ENCODE assay signal across 13 cellular contexts in genomic region chr11:45919806-45920530, GRCh38. TPM values are rescaled to one million over a fixed set of nuclear protein-coding genes. Genes with fewer than 3 reads are reported as not detected.
A peak's percentile ranks its signal among the peaks of the same experiment; 100 is the strongest.
DNase-seq lines count a peak whose midpoint lies in the region; ATAC-seq and TF ChIP-seq lines count a peak whose summit lies in the region.
"Had no signal": no experiment of that assay in that cellular context is flagged by ENCODE, and none has a peak within 500 bp of the region (broad histone marks: within the 10 kb centered on the region; RNA-seq: fewer than 3 reads in every experiment).

No MANE protein-coding gene starts in this region.

- no peak overlapping the region for H3K4me3 ChIP-seq in lower lobe of right lung

- CTCF ChIA-PET in activated naive CD4-positive, alpha-beta T cell treated with anti-CD3 and anti-CD28 coated beads, Interleukin-2, amount 10 ng/mL, durations not matched to agents 7 days and 5 days (lab: Charles Lee): no interaction called here
- CTCF ChIA-PET in activated CD8-positive, alpha-beta T cell treated with anti-CD3 and anti-CD28 coated beads, Interleukin-2, amount 10 ng/mL, durations not matched to agents 7 days and 5 days (lab: Charles Lee): no interaction called here

- peaks cover 21% of the 10 kb centered on the region for H3K27me3 ChIP-seq in lower lobe of right lung (ENCODE audit: low read depth)

- H3K36me3 Mint-ChIP-seq in activated naive CD4-positive, alpha-beta T cell treated with anti-CD3 and anti-CD28 coated beads, Interleukin-2, amount 10 ng/mL, durations not matched to agents 7 days and 5 days: peaks cover 12% of the 10 kb centered on the region
- H3K36me3 Mint-ChIP-seq in activated CD8-positive, alpha-beta T cell treated with anti-CD3 and anti-CD28 coated beads, Interleukin-2, amount 10 ng/mL, durations not matched to agents 7 days and 5 days (ENCODE audit: low read depth): peaks cover 12% of the 10 kb centered on the region
- no peaks in the 10 kb centered on the region for H3K36me3 Mint-ChIP-seq in type B pancreatic cell

- intact Hi-C loops in lower lobe of right lung (cut with DNase I): no loop called here

- H3K9me3 ChIP-seq in lower lobe of right lung: no peaks in the 10 kb centered on the region

- H3K4me3 Mint-ChIP-seq in activated naive CD4-positive, alpha-beta T cell treated with anti-CD3 and anti-CD28 coated beads, Interleukin-2, amount 10 ng/mL, durations not matched to agents 7 days and 5 days: peak overlapping the region; percentile 86
- H3K4me3 Mint-ChIP-seq in activated CD8-positive, alpha-beta T cell treated with anti-CD3 and anti-CD28 coated beads, Interleukin-2, amount 10 ng/mL, durations not matched to agents 7 days and 5 days: peak overlapping the region; percentile 94
- H3K4me3 Mint-ChIP-seq in type B pancreatic cell: peak overlapping the region; percentile 57

- H3K9me3 Mint-ChIP-seq in activated naive CD4-positive, alpha-beta T cell treated with anti-CD3 and anti-CD28 coated beads, Interleukin-2, amount 10 ng/mL, durations not matched to agents 7 days and 5 days: no peaks in the 10 kb centered on the region
- no peaks in the 10 kb centered on the region for H3K9me3 Mint-ChIP-seq in activated CD8-positive, alpha-beta T cell treated with anti-CD3 and anti-CD28 coated beads, Interleukin-2, amount 10 ng/mL, durations not matched to agents 7 days and 5 days (ENCODE audit: insufficient read depth)
- no peaks in the 10 kb centered on the region for H3K9me3 Mint-ChIP-seq in type B pancreatic cell

- POLR2A ChIA-PET in activated CD8-positive, alpha-beta T cell treated with anti-CD3 and anti-CD28 coated beads, Interleukin-2, amount 10 ng/mL, durations not matched to agents 7 days and 5 days (lab: Charles Lee): no interaction called here

- peaks cover 52% of the 10 kb centered on the region for H3K4me1 ChIP-seq in lower lobe of right lung

- ATAC-seq in activated CD8-positive, alpha-beta T cell treated with anti-CD3 and anti-CD28 coated beads, Interleukin-2, amount 10 ng/mL, durations not matched to agents 7 days and 5 days: no peak
- ATAC-seq in lower lobe of right lung (no peak), HG03045 (IDR thresholded peaks at IDR 0.05; ENCODE audit: unreplicated experiment) (no peak), GM21529 (IDR thresholded peaks at IDR 0.05; ENCODE audit: unreplicated experiment) (no peak), HG03457 (IDR thresholded peaks at IDR 0.05; ENCODE audit: unreplicated experiment) (no peak)

- peaks cover 44% of the 10 kb centered on the region for H3K27me3 Mint-ChIP-seq in activated naive CD4-positive, alpha-beta T cell treated with anti-CD3 and anti-CD28 coated beads, Interleukin-2, amount 10 ng/mL, durations not matched to agents 7 days and 5 days
- H3K27me3 Mint-ChIP-seq in activated CD8-positive, alpha-beta T cell treated with anti-CD3 and anti-CD28 coated beads, Interleukin-2, amount 10 ng/mL, durations not matched to agents 7 days and 5 days (ENCODE audit: low read depth): peaks cover 18% of the 10 kb centered on the region
- peaks cover 29% of the 10 kb centered on the region for H3K27me3 Mint-ChIP-seq in type B pancreatic cell

- TF ChIP-seq CTCF in lower lobe of right lung (IDR thresholded peaks at IDR 0.05) (no peak), type B pancreatic cell (conservative IDR thresholded peaks at IDR 0.05) (no peak)

- DNase-seq in activated naive CD4-positive, alpha-beta T cell treated with anti-CD3 and anti-CD28 coated beads, Interleukin-2, amount 10 ng/mL, durations not matched to agents 7 days and 5 days: no peak
- DNase-seq in activated naive CD4-positive, alpha-beta T cell treated with anti-CD3 and anti-CD28 coated beads, Interleukin-2, amount 50 U/mL, for 16 hours: no peak
- no peak for DNase-seq in activated CD8-positive, alpha-beta T cell treated with anti-CD3 and anti-CD28 coated beads, Interleukin-2, amount 10 ng/mL, durations not matched to agents 7 days and 5 days
- DNase-seq in lower lobe of right lung (peak; percentile 35), type B pancreatic cell (ENCODE audit: extremely low spot score, unreplicated experiment) (no peak)
- DNase-seq: activated CD4-positive, alpha-beta T cell treated with anti-CD3 and anti-CD28 coated beads, Interleukin-2, amount 50 U/mL, for 48 hours; GDM1; HCEC 1CT; stimulated activated CD4-positive, alpha-beta T cell treated with anti-CD3 and anti-CD28 coated beads, Interleukin-15, amount 100 ng/mL, for 24 hours had no signal

- no peak overlapping the region for H3K27ac ChIP-seq in lower lobe of right lung

- H3K27ac Mint-ChIP-seq in activated naive CD4-positive, alpha-beta T cell treated with anti-CD3 and anti-CD28 coated beads, Interleukin-2, amount 10 ng/mL, durations not matched to agents 7 days and 5 days: no peak overlapping the region
- H3K27ac Mint-ChIP-seq in activated CD8-positive, alpha-beta T cell treated with anti-CD3 and anti-CD28 coated beads, Interleukin-2, amount 10 ng/mL, durations not matched to agents 7 days and 5 days: peak overlapping the region; percentile 99
- peak overlapping the region; percentile 59 for H3K27ac Mint-ChIP-seq in type B pancreatic cell

- peaks cover 59% of the 10 kb centered on the region for H3K4me1 Mint-ChIP-seq in activated naive CD4-positive, alpha-beta T cell treated with anti-CD3 and anti-CD28 coated beads, Interleukin-2, amount 10 ng/mL, durations not matched to agents 7 days and 5 days
- H3K4me1 Mint-ChIP-seq in activated CD8-positive, alpha-beta T cell treated with anti-CD3 and anti-CD28 coated beads, Interleukin-2, amount 10 ng/mL, durations not matched to agents 7 days and 5 days (ENCODE audit: low read depth): peaks cover 45% of the 10 kb centered on the region
- H3K4me1 Mint-ChIP-seq in type B pancreatic cell (ENCODE audit: unreplicated experiment): peaks cover 11% of the 10 kb centered on the region

- H3K36me3 ChIP-seq in lower lobe of right lung: peaks cover 12% of the 10 kb centered on the region

RNA-seq across cellular contexts. Expression of gene PEX16, which starts 2.3 kb away (rescaled TPM):
- total RNA-seq in activated CD8-positive, alpha-beta T cell treated with anti-CD3 and anti-CD28 coated beads, Interleukin-2, amount 10 ng/mL, durations not matched to agents 7 days and 5 days: 10 to 100 TPM; 50.0 to 54.6 TPM
- total RNA-seq in lower lobe of right lung (22.7 TPM), type B pancreatic cell (ENCODE audit: low replicate concordance) (21.7 and 26.7 TPM in 2 replicates)

RNA-seq across cellular contexts. Expression of gene LARGE2, which starts 2.5 kb away (rescaled TPM):
- under 1 TPM; 0.44 to 0.71 TPM for total RNA-seq in activated CD8-positive, alpha-beta T cell treated with anti-CD3 and anti-CD28 coated beads, Interleukin-2, amount 10 ng/mL, durations not matched to agents 7 days and 5 days
- total RNA-seq in lower lobe of right lung: 5.0 TPM
- total RNA-seq in type B pancreatic cell (ENCODE audit: low replicate concordance): 12.4 and 29.9 TPM in 2 replicates

RNA-seq across cellular contexts. Expression of gene FREY1, which starts 12.9 kb away (rescaled TPM):
- total RNA-seq in activated CD8-positive, alpha-beta T cell treated with anti-CD3 and anti-CD28 coated beads, Interleukin-2, amount 10 ng/mL, durations not matched to agents 7 days and 5 days: 1 to 10 TPM; 2.1 TPM
- 0.53 TPM for total RNA-seq in lower lobe of right lung
- total RNA-seq in type B pancreatic cell (ENCODE audit: low replicate concordance): 0.90 and 1.4 TPM in 2 replicates
- total RNA-seq: epithelial cell of proximal tubule had no signal

RNA-seq across cellular contexts. Expression of gene MAPK8IP1, which starts 34.5 kb away (rescaled TPM):
- 1 to 10 TPM in 1 of 2 experiments, under 1 TPM in 1; 0.95 to 1.3 TPM for total RNA-seq in activated CD8-positive, alpha-beta T cell treated with anti-CD3 and anti-CD28 coated beads, Interleukin-2, amount 10 ng/mL, durations not matched to agents 7 days and 5 days
- total RNA-seq in lower lobe of right lung (7.3 TPM), type B pancreatic cell (ENCODE audit: low replicate concordance) (23.7 and 24.4 TPM in 2 replicates)
